Comparison of ENCODE assay signal across 21 cellular contexts in the genomic region with DNA sequence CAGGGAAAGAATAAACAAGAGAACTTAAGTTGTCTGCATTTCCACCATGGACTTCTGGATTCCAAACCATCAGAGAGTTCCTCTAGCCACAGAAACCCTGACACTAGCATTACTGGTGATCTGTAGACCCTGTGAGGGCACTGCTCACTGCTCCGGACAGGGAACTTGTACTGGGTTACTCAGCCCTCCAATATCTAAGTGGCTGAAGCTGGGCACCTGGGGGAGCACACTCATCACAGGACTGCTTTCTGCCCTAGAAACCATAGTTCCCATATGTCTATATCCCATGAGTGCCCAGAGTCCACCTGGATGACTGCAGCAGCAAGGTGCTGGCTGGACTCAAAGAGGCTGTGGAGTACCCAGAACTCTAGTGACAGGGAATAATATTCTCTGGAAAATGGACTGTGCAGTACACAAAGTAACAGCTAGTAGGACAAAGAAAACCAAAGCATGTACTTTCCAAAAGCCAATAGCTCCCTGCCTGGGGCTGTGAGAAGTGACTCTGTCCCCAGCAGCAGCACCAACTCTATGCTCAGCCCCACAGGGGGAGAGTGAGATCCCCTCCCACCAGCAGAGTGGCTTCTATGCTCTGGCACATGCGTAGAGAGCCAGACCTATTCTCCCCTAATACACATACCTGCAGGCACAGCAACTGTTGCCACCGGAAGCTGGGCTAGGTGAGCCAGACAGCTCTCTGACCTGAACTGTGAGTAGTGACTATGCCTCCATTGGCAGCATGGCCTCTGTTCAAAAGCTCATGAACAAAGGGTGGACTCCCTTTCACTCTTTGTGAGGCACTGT.
A peak's percentile ranks its signal among the peaks of the same experiment; 100 is the strongest.
DNase-seq lines count a peak whose midpoint lies in the region; ATAC-seq and TF ChIP-seq lines count a peak whose summit lies in the region.
"Had no signal": no experiment of that assay in that cellular context is flagged by ENCODE, and none has a peak within 500 bp of the region (broad histone marks: within the 10 kb centered on the region; RNA-seq: fewer than 3 reads in every experiment).

No MANE protein-coding gene starts in this region.

- H3K4me1 Mint-ChIP-seq in chondrocyte (ENCODE audit: low read depth), result no peaks in the 10 kb centered on the region

- peaks cover 21% of the 10 kb centered on the region for H3K4me1 ChIP-seq in DND-41 (ENCODE audit: insufficient read depth, low read length)
- no peaks in the 10 kb centered on the region for H3K4me1 ChIP-seq in smooth muscle cell (ENCODE audit: low read depth)
- H3K4me1 ChIP-seq: ascending aorta, psoas muscle had no signal

- H3K27ac ChIP-seq in DND-41 (ENCODE audit: low read length) (peak overlapping the region; percentile 71), smooth muscle cell (ENCODE audit: low read depth) (no peak overlapping the region)
- H3K27ac ChIP-seq: ascending aorta, KMS-11, neutrophil, psoas muscle had no signal

- H3K36me3 Mint-ChIP-seq in chondrocyte (ENCODE audit: low read depth), result no peaks in the 10 kb centered on the region
- H3K36me3 Mint-ChIP-seq: activated naive CD4-positive, alpha-beta T cell treated with anti-CD3 and anti-CD28 coated beads, Interleukin-2, amount 50 U/mL, for 72 hours had no signal

- no peak for TF ChIP-seq CTCF in DND-41 (IDR thresholded peaks at IDR 0.05; ENCODE audit: borderline replicate concordance, extremely low read depth, low read length, poor library complexity, severe bottlenecking)
- no peak for TF ChIP-seq CTCF in chondrocyte (IDR thresholded peaks at IDR 0.05)
- TF ChIP-seq CTCF in smooth muscle cell (IDR thresholded peaks at IDR 0.05; ENCODE audit: borderline replicate concordance, insufficient read depth, poor library complexity, severe bottlenecking), result no peak

- no peak overlapping the region for H3K27ac Mint-ChIP-seq in chondrocyte (ENCODE audit: unreplicated experiment)
- H3K27ac Mint-ChIP-seq: activated naive CD4-positive, alpha-beta T cell treated with anti-CD3 and anti-CD28 coated beads, Interleukin-2, amount 50 U/mL, for 72 hours; activated T-helper 2 cell treated with anti-CD3 and anti-CD28 coated beads, Interferon-gamma antibody, Interleukin-2, Interleukin-4, amounts not matched to agents 10 μg/mL and 5 μg/mL and 100 μg/mL, durations not matched to agents 14 hours and 24 hours and 36 hours had no signal

- H3F3A ChIP-seq in smooth muscle cell (ENCODE audit: low read depth), result no peaks in the 10 kb centered on the region

- H4K20me1 ChIP-seq in DND-41 (ENCODE audit: insufficient read depth, low read length), result no peaks in the 10 kb centered on the region
- H4K20me1 ChIP-seq in smooth muscle cell (ENCODE audit: low read depth), result no peaks in the 10 kb centered on the region

- H3K9ac ChIP-seq in DND-41 (ENCODE audit: low read depth, low read length), result no peak overlapping the region
- H3K9ac ChIP-seq in smooth muscle cell (ENCODE audit: low read depth), result no peak overlapping the region
- H3K9ac ChIP-seq: KMS-11 had no signal

- H3K4me3 ChIP-seq in DND-41 (ENCODE audit: low read depth in 1 of 2, low read length in 2 of 2), result no peak overlapping the region
- H3K4me3 ChIP-seq in smooth muscle cell, result no peak overlapping the region
- H3K4me3 ChIP-seq: ascending aorta, psoas muscle had no signal

- H3K27me3 Mint-ChIP-seq in chondrocyte (ENCODE audit: low read depth), result no peaks in the 10 kb centered on the region

- H3K27me3 ChIP-seq in DND-41 (ENCODE audit: insufficient read depth, low read length, poor library complexity) (no peaks in the 10 kb centered on the region), smooth muscle cell (ENCODE audit: low read depth) (no peaks in the 10 kb centered on the region)
- H3K27me3 ChIP-seq: ascending aorta, neutrophil had no signal

- H3K4me2 ChIP-seq in DND-41 (ENCODE audit: insufficient read depth, low read length) (no peak overlapping the region), smooth muscle cell (no peak overlapping the region)
- H3K4me2 ChIP-seq: KMS-11 had no signal

- no peak overlapping the region for H3K4me3 Mint-ChIP-seq in chondrocyte (ENCODE audit: unreplicated experiment)

- no peaks in the 10 kb centered on the region for H3K79me2 ChIP-seq in DND-41 (ENCODE audit: insufficient read depth, low read length)
- H3K79me2 ChIP-seq in smooth muscle cell (ENCODE audit: low read depth), result no peaks in the 10 kb centered on the region

- H3K36me3 ChIP-seq in DND-41 (ENCODE audit: insufficient read depth, low read length) (no peaks in the 10 kb centered on the region), smooth muscle cell (ENCODE audit: low read depth) (no peaks in the 10 kb centered on the region)
- H3K36me3 ChIP-seq: ascending aorta, neutrophil had no signal

- no peaks in the 10 kb centered on the region for H3K9me3 Mint-ChIP-seq in chondrocyte (ENCODE audit: low read depth)

- peak overlapping the region; percentile 80 for H2AFZ ChIP-seq in DND-41 (ENCODE audit: low read depth, low read length)
- H2AFZ ChIP-seq in smooth muscle cell (ENCODE audit: low read depth), result no peak overlapping the region

- H3K9me3 ChIP-seq in DND-41 (ENCODE audit: insufficient read depth, low read length, severe bottlenecking) (no peaks in the 10 kb centered on the region), smooth muscle cell (replicated peaks; ENCODE audit: low read depth) (no peaks in the 10 kb centered on the region)
- H3K9me3 ChIP-seq: ascending aorta, neutrophil, psoas muscle had no signal

- DNase-seq in DND-41 (no peak), HuH-7 (ENCODE audit: low spot score) (peak; percentile 1), chondrocyte (ENCODE audit: low spot score) (peak; percentile 39), mesenteric fat pad (ENCODE audit: low spot score) (peak; percentile 80), smooth muscle cell (lab: John Stamatoyannopoulos, UW; ENCODE audit: unreplicated experiment) (no peak), DMS 273 (lab: John Stamatoyannopoulos, UW; ENCODE audit: unreplicated experiment) (no peak)
- no peak for DNase-seq in activated T-cell treated with anti-CD3 and anti-CD28 coated beads, Interleukin-2, amount 50 U/mL, for 48 hours
- DNase-seq: activated CD4-positive, alpha-beta T cell treated with anti-CD3 and anti-CD28 coated beads, Interleukin-2, amount 50 U/mL, for 4 hours; activated CD4-positive, CD25-positive, alpha-beta regulatory T cell; C1 segment of cervical spinal cord; caudate nucleus; glutamatergic neuron; NCI-H524; stimulated activated CD8-positive, alpha-beta memory T cell treated with anti-CD3 and anti-CD28 coated beads, Interleukin-4, amount 100 ng/mL, for 48 hours had no signal

- WGBS in smooth muscle cell (ENCODE audit: low lambda C conversion rate), result 77% methylated on average over 3 of the region's 3 CpGs

- ATAC-seq in DND-41 (ENCODE audit: insufficient read depth, low read depth) (peak; percentile 31; the same call in 2 of the 3 replicates), GM18858 (IDR thresholded peaks at IDR 0.05; ENCODE audit: unreplicated experiment) (no peak)
- ATAC-seq: activated naive CD4-positive, alpha-beta T cell treated with anti-CD3 and anti-CD28 coated beads, Interleukin-2, amount 50 U/mL, for 72 hours; psoas muscle had no signal

Comparison
In these comparisons a context has a peak if more than half of its experiments do, and no peak if none do; other contexts are left out.
1. DNase-seq: peak in HuH-7 (single experiment), chondrocyte (single experiment) and mesenteric fat pad (single experiment); none in DND-41 (single experiment), activated T-cell treated with anti-CD3 and anti-CD28 coated beads, Interleukin-2, amount 50 U/mL, for 48 hours (0 of 2), smooth muscle cell (single experiment) and DMS 273 (single experiment).